27 cellular contexts compared by ENCODE assay signal in the genomic region with DNA sequence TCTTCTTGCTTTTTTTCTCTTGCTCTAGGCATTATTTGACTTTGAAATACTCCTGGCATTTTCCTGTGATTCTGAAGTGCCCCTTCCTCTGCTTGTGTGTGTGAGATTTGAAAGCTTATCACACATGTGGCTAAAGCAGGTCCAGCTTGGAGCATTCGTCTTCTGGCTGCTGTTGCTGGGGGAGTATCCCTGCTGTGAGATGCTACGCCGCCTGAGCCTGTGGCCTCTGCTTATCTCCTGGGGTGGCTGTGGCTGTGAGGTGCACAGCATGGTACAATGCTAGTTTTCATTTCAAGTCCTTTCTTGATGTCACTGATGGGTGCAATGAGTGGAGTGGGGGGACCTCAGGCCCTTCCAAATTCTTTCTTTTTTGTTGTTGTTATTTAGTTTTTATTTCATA.
"Had no signal": no experiment of that assay in that cellular context is flagged by ENCODE, and none has a peak within 500 bp of the region (broad histone marks: within the 10 kb centered on the region; RNA-seq: fewer than 3 reads in every experiment).

No MANE protein-coding gene starts in this region.

- DNase-seq: activated CD4-positive, alpha-beta T cell treated with anti-CD3 and anti-CD28 coated beads for 4 hours; activated CD8-positive, alpha-beta memory T cell treated with anti-CD3 and anti-CD28 coated beads, Interleukin-2, amount 50 U/mL, for 4 hours; activated CD8-positive, alpha-beta T cell treated with anti-CD3 and anti-CD28 coated beads for 36 hours; activated effector memory CD4-positive, alpha-beta T cell treated with Interleukin-2 at 50 U/mL for 16 hours; activated naive CD4-positive, alpha-beta T cell; activated T-cell treated with anti-CD3 and anti-CD28 coated beads, Interleukin-2, amount 50 U/mL, for 1 hour; aorta; caudate nucleus; Kasumi-1; KBM-7; NCI-H1105 treated with DMSO at 0.1 percent for 48 hours; NCI-H1436 treated with DMSO at 0.1 percent for 48 hours; NCI-H187; NCI-H2081; NCI-H510A treated with DMSO at 0.1 percent for 48 hours; NCI-H69; NK-92 treated with Interleukin-12 subunit alpha and Interleukin-12 subunit beta, amount 100 ng/mL, for 24 hours; PC-3; SHP77; T-helper 17 cell; T-helper 9 cell had no signal

- H3K27ac ChIP-seq: breast epithelium had no signal

- H3K27me3 Mint-ChIP-seq: activated CD8-positive, alpha-beta T cell treated with anti-CD3 and anti-CD28 coated beads for 36 hours; activated naive CD4-positive, alpha-beta T cell treated with anti-CD3 and anti-CD28 coated beads, Interleukin-2, amount 50 U/mL, for 24 hours; T-helper 17 cell had no signal

- H3K4me3 Mint-ChIP-seq: activated CD8-positive, alpha-beta T cell treated with anti-CD3 and anti-CD28 coated beads for 36 hours; activated naive CD4-positive, alpha-beta T cell treated with anti-CD3 and anti-CD28 coated beads, Interleukin-2, amount 50 U/mL, for 24 hours; activated T-helper 1 cell treated with anti-CD3 and anti-CD28 coated beads, Interleukin-12 subunit alpha, Interleukin-12 subunit beta, Interleukin-2, Interleukin-4 antibody, amounts not matched to agents 30 ng/mL and 10 ng/mL and 1 ng/mL, durations not matched to agents 14 hours and 24 hours and 36 hours; T-helper 17 cell had no signal

- H3K36me3 ChIP-seq: breast epithelium had no signal

- H3K27ac Mint-ChIP-seq: activated CD8-positive, alpha-beta T cell treated with anti-CD3 and anti-CD28 coated beads for 36 hours; activated naive CD4-positive, alpha-beta T cell treated with anti-CD3 and anti-CD28 coated beads, Interleukin-2, amount 50 U/mL, for 24 hours; activated T-helper 1 cell treated with anti-CD3 and anti-CD28 coated beads, Interleukin-12 subunit alpha, Interleukin-12 subunit beta, Interleukin-2, Interleukin-4 antibody, amounts not matched to agents 30 ng/mL and 10 ng/mL and 1 ng/mL, durations not matched to agents 14 hours and 24 hours and 36 hours; T-helper 17 cell had no signal

- ATAC-seq: activated CD4-positive, CD25-positive, alpha-beta regulatory T cell treated with anti-CD3 and anti-CD28 coated beads, Interleukin-2, amount 50 U/mL, for 24 hours; activated CD8-positive, alpha-beta T cell treated with anti-CD3 and anti-CD28 coated beads for 36 hours; PC-3; T-helper 17 cell had no signal

- H3K4me3 ChIP-seq: breast epithelium had no signal

- H3K9me3 Mint-ChIP-seq: activated CD8-positive, alpha-beta T cell treated with anti-CD3 and anti-CD28 coated beads for 36 hours; activated T-helper 1 cell treated with anti-CD3 and anti-CD28 coated beads, Interleukin-12 subunit alpha, Interleukin-12 subunit beta, Interleukin-2, Interleukin-4 antibody, amounts not matched to agents 30 ng/mL and 10 ng/mL and 1 ng/mL, durations not matched to agents 14 hours and 24 hours and 36 hours had no signal

- H3K9me3 ChIP-seq: breast epithelium had no signal

- FAIRE-seq: RCC 7860, TTC549 had no signal

- H3K27me3 ChIP-seq: breast epithelium had no signal

- H3K4me1 ChIP-seq: breast epithelium had no signal
